Comparison of ENCODE assay signal across 23 cellular contexts in the genomic region with DNA sequence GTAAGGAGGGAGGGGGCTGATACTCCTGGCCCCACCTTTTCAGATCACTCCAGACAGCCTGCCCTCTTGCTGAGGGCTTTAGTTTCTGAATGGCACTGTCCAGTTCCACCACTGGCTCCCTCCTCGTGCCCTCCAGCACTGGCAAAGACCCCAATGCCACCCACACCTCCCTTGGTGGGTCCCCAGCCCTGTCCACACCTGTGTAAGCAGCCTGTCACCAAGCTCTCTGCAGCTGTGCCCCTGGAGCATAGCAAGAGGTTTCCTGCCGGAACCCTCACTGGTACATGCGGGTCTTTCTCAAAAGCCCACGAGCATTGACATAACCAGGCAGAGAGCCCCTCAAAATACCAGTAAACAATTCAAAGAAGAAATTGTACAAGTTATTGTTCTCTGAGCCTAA. TPM values are rescaled to one million over a fixed set of nuclear protein-coding genes. Genes with fewer than 3 reads are reported as not detected.
DNase-seq lines count a peak whose midpoint lies in the region; ATAC-seq and TF ChIP-seq lines count a peak whose summit lies in the region.
"Had no signal": no experiment of that assay in that cellular context is flagged by ENCODE, and none has a peak within 500 bp of the region (broad histone marks: within the 10 kb centered on the region; RNA-seq: fewer than 3 reads in every experiment).

No MANE protein-coding gene starts in this region.

- H2BK12ac ChIP-seq in neuronal stem cell (ENCODE audit: low read length) (no peak overlapping the region), mesenchymal stem cell (ENCODE audit: low read length in 2 of 2) (no peak overlapping the region)

- no peaks in the 10 kb centered on the region for H3K9me3 ChIP-seq in BLaER1
- no peaks in the 10 kb centered on the region for H3K9me3 ChIP-seq in BLaER1 treated with 17β-estradiol and CSF1 and Interleukin-3, amounts not matched to agents 10 nM and 100 nM (replicated peaks in 1 of 11)
- H3K9me3 ChIP-seq in neuronal stem cell (replicated peaks in 1 of 2; ENCODE audit: control insufficient read depth in 2 of 2, insufficient read depth in 1 of 2, low read depth in 1 of 2, low read length in 2 of 2) = no peaks in the 10 kb centered on the region
- no peaks in the 10 kb centered on the region for H3K9me3 ChIP-seq in spleen
- H3K9me3 ChIP-seq in mesenchymal stem cell (ENCODE audit: control insufficient read depth, low read length) = no peaks in the 10 kb centered on the region

- TF ChIP-seq CTCF in spleen (IDR thresholded peaks at IDR 0.05 in 8 of 11, conservative IDR thresholded peaks at IDR 0.05 in 3 of 11) (no peak), omental fat pad (IDR thresholded peaks at IDR 0.05) (no peak)

- no peak overlapping the region for H4K91ac ChIP-seq in neuronal stem cell (ENCODE audit: low read depth, low read length, poor library complexity)
- H4K91ac ChIP-seq in mesenchymal stem cell (ENCODE audit: low read length) = no peak overlapping the region

- DNase-seq in neuronal stem cell (ENCODE audit: low spot score) (no peak), spleen (peak; percentile 40), mesenchymal stem cell (no peak), omental fat pad (ENCODE audit: low spot score) (no peak)
- DNase-seq: Calu3; CD4-positive, alpha-beta T cell; CD8-positive, alpha-beta memory T cell; COR-L47; DMS53; DMS79 treated with DMSO at 0.1 percent for 48 hours; GF-D8; H9 had no signal

- H2AFZ ChIP-seq in neuronal stem cell (ENCODE audit: low read length) = no peak overlapping the region
- H2AFZ ChIP-seq in mesenchymal stem cell (ENCODE audit: low read depth, low read length) = no peak overlapping the region
- H2AFZ ChIP-seq: GM23338 had no signal

- H2BK5ac ChIP-seq in neuronal stem cell (ENCODE audit: low read length) (no peak overlapping the region), mesenchymal stem cell (ENCODE audit: low read depth, low read length, poor library complexity, severe bottlenecking) (no peak overlapping the region)

- peaks cover 2% of the 10 kb centered on the region for H3K79me1 ChIP-seq in neuronal stem cell (ENCODE audit: low read depth, low read length)
- no peaks in the 10 kb centered on the region for H3K79me1 ChIP-seq in mesenchymal stem cell (replicated peaks; ENCODE audit: low read length, poor library complexity, severe bottlenecking)

- intact Hi-C loops in spleen (cut with DNase I; ENCODE audit: low total_unique reads) = loop anchor here (10.0 kb wide), 1 partner anchor 323 kb away; no protein-coding TSS in a partner anchor

- WGBS in neuronal stem cell (ENCODE audit: extremely low coverage in 2 of 2, insufficient read length in 2 of 2, insufficient replicate concordance in 1 of 2), 2 donors = no CpG with 5 or more reads among the region's 4 CpGs
- 53 to 68% (median 61%) methylated on average over 3 to 4 of the region's 4 CpGs for WGBS in spleen, 5 donors
- WGBS in mesenchymal stem cell = 68% methylated on average over 4 of the region's 4 CpGs

- H3K36me3 ChIP-seq in BLaER1 = no peaks in the 10 kb centered on the region
- no peaks in the 10 kb centered on the region for H3K36me3 ChIP-seq in BLaER1 treated with 17β-estradiol and CSF1 and Interleukin-3, amounts not matched to agents 10 nM and 100 nM
- H3K36me3 ChIP-seq in neuronal stem cell (replicated peaks in 1 of 2; ENCODE audit: control insufficient read depth in 2 of 2, insufficient read depth in 2 of 2, low read length in 2 of 2) = no peaks in the 10 kb centered on the region
- no peaks in the 10 kb centered on the region for H3K36me3 ChIP-seq in spleen
- H3K36me3 ChIP-seq in mesenchymal stem cell (ENCODE audit: control insufficient read depth in 1 of 2, insufficient read depth in 2 of 2, low read depth in 1 of 2, low read length in 2 of 2) = no peaks in the 10 kb centered on the region

- H3K4me3 ChIP-seq in BLaER1 = no peak overlapping the region
- H3K4me3 ChIP-seq in BLaER1 treated with 17β-estradiol and CSF1 and Interleukin-3, amounts not matched to agents 10 nM and 100 nM = 0 out of 20 replicates have a peak overlapping the region, but pooled peaks of 1 of the 10 experiments have one; percentile 14
- no peak overlapping the region for H3K4me3 ChIP-seq in neuronal stem cell (ENCODE audit: low read length in 2 of 2)
- H3K4me3 ChIP-seq in spleen = no peak overlapping the region
- H3K4me3 ChIP-seq in mesenchymal stem cell (ENCODE audit: insufficient read depth in 1 of 2, low read depth in 1 of 2, low read length in 2 of 2) = no peak overlapping the region
- H3K4me3 ChIP-seq: GM23338 had no signal

- H3K18ac ChIP-seq in neuronal stem cell (ENCODE audit: low read length) (peak overlapping the region; percentile 36), mesenchymal stem cell (ENCODE audit: low read depth in 1 of 2, low read length in 2 of 2) (no peak overlapping the region)

- H2AK5ac ChIP-seq in neuronal stem cell (ENCODE audit: low read depth, low read length) (no peak overlapping the region), mesenchymal stem cell (ENCODE audit: low read length, severe bottlenecking) (no peak overlapping the region)

- H3K27ac ChIP-seq in BLaER1 (no peak overlapping the region), neuronal stem cell (replicated peaks; ENCODE audit: low read length) (no peak overlapping the region), spleen (no peak overlapping the region), mesenchymal stem cell (ENCODE audit: low read length, poor library complexity, severe bottlenecking) (no peak overlapping the region)
- no peak overlapping the region; a peak in 1 of 22 replicates for H3K27ac ChIP-seq in BLaER1 treated with 17β-estradiol and CSF1 and Interleukin-3, amounts not matched to agents 10 nM and 100 nM

- H3K4ac ChIP-seq in neuronal stem cell (ENCODE audit: low read length) = no peak overlapping the region
- H3K4ac ChIP-seq in mesenchymal stem cell (ENCODE audit: low read depth in 1 of 2, low read length in 2 of 2) = no peak overlapping the region

- peaks cover 17% of the 10 kb centered on the region for H4K20me1 ChIP-seq in BLaER1
- H4K20me1 ChIP-seq in BLaER1 treated with 17β-estradiol and CSF1 and Interleukin-3, amounts not matched to agents 10 nM and 100 nM = peaks cover 0 to 21% (median 13%) of the 10 kb centered on the region in 11 experiments; a peak in 9 of 22 replicates

- no peak overlapping the region for H3K23ac ChIP-seq in neuronal stem cell (ENCODE audit: low read depth, low read length, poor library complexity)
- H3K23ac ChIP-seq in mesenchymal stem cell (ENCODE audit: low read length in 2 of 2) = no peak overlapping the region

- H3K27me3 ChIP-seq in BLaER1 (no peaks in the 10 kb centered on the region), neuronal stem cell (ENCODE audit: control insufficient read depth in 3 of 3, insufficient read depth in 3 of 3, low read depth in 1 of 3, low read length in 3 of 3) (peaks cover 0 to 25% (median 0%) of the 10 kb centered on the region in 3 experiments), spleen (replicated peaks in 1 of 7) (peaks cover 0 to 34% (median 0%) of the 10 kb centered on the region in 7 donors), mesenchymal stem cell (ENCODE audit: control insufficient read depth in 1 of 2, insufficient read depth in 1 of 2, low read length in 2 of 2) (peaks cover 37 to 89% of the 10 kb centered on the region in 2 experiments)
- peaks cover 0 to 8% (median 0%) of the 10 kb centered on the region in 11 experiments; a peak in 4 of 22 replicates for H3K27me3 ChIP-seq in BLaER1 treated with 17β-estradiol and CSF1 and Interleukin-3, amounts not matched to agents 10 nM and 100 nM

- H3K14ac ChIP-seq in neuronal stem cell (ENCODE audit: low read length) (no peak overlapping the region), mesenchymal stem cell (ENCODE audit: low read length in 2 of 2) (no peak overlapping the region)

- H3K4me2 ChIP-seq in BLaER1 = peak overlapping the region; percentile 88
- peak overlapping the region in 10 of 11 experiments; percentile 44 to 94 (median 88); a peak in 20 of 22 replicates for H3K4me2 ChIP-seq in BLaER1 treated with 17β-estradiol and CSF1 and Interleukin-3, amounts not matched to agents 10 nM and 100 nM
- no peak overlapping the region for H3K4me2 ChIP-seq in neuronal stem cell (ENCODE audit: insufficient read depth, low read length, poor library complexity, severe bottlenecking)
- H3K4me2 ChIP-seq in mesenchymal stem cell (ENCODE audit: low read length, poor library complexity, severe bottlenecking) = no peak overlapping the region
- H3K4me2 ChIP-seq: GM23338 had no signal

- no peak for TF ChIP-seq POLR2A in spleen (IDR thresholded peaks at IDR 0.05)

- H3K9ac ChIP-seq in BLaER1 (peak overlapping the region; percentile 13; the same call in 1 of the 2 replicates), neuronal stem cell (ENCODE audit: low read depth, low read length, poor library complexity) (no peak overlapping the region), mesenchymal stem cell (ENCODE audit: low read length) (no peak overlapping the region)
- peak overlapping the region in 4 of 11 experiments; percentile 4 to 30 (median 16); a peak in 2 of 22 replicates for H3K9ac ChIP-seq in BLaER1 treated with 17β-estradiol and CSF1 and Interleukin-3, amounts not matched to agents 10 nM and 100 nM

- no peak for ATAC-seq in omental fat pad (ENCODE audit: low FRiP score)
- ATAC-seq: GM23338, HCT116 had no signal

- H2BK120ac ChIP-seq in neuronal stem cell (ENCODE audit: low read depth, low read length) (no peak overlapping the region), mesenchymal stem cell (ENCODE audit: low read depth, low read length) (no peak overlapping the region)

- H4K8ac ChIP-seq in neuronal stem cell (ENCODE audit: low read depth, low read length) (no peak overlapping the region), mesenchymal stem cell (ENCODE audit: low read length) (no peak overlapping the region)

- H3K4me1 ChIP-seq in BLaER1 = peaks cover 55% of the 10 kb centered on the region
- H3K4me1 ChIP-seq in BLaER1 treated with 17β-estradiol and CSF1 and Interleukin-3, amounts not matched to agents 10 nM and 100 nM = peaks cover 7 to 58% (median 47%) of the 10 kb centered on the region in 10 experiments; a peak in 18 of 20 replicates
- H3K4me1 ChIP-seq in neuronal stem cell (ENCODE audit: control insufficient read depth in 2 of 2, insufficient read depth in 1 of 2, low read depth in 1 of 2, low read length in 2 of 2) = peaks cover 3 to 8% of the 10 kb centered on the region in 2 donors
- H3K4me1 ChIP-seq in spleen = peaks cover 0 to 2% (median 1%) of the 10 kb centered on the region in 6 donors
- peaks cover 2% of the 10 kb centered on the region for H3K4me1 ChIP-seq in mesenchymal stem cell (ENCODE audit: control insufficient read depth, insufficient read depth, low read depth, low read length)

- H2BK15ac ChIP-seq in neuronal stem cell (ENCODE audit: low read length) (no peak overlapping the region), mesenchymal stem cell (ENCODE audit: low read depth, poor library complexity, severe bottlenecking) (no peak overlapping the region)

RNA-seq across cellular contexts. Expression of a gene that starts 17.6 kb away (rescaled TPM):
- polyA plus RNA-seq in neuronal stem cell (2013, experiment 1 of 2) = 32.5 TPM
- 33.9 TPM for polyA plus RNA-seq in neuronal stem cell (2013, experiment 2 of 2)
- total RNA-seq in spleen (1 to 10 TPM in 2 of 7 donors, under 1 TPM in 4, not detected in 1; 0.17 to 2.0 (median 0.86) TPM), omental fat pad (under 1 TPM in 2 of 4 donors, not detected in 2; 0.19 to 0.60 TPM)
- under 1 TPM; 0.02 to 0.11 (median 0.10) TPM for polyA plus RNA-seq in spleen
- 0.07 TPM for polyA plus RNA-seq in mesenchymal stem cell (2013, experiment 1 of 2)
- polyA plus RNA-seq in mesenchymal stem cell (2013, experiment 2 of 2) = 0.01 TPM
- total RNA-seq: CD4-positive, alpha-beta T cell had no signal
- polyA plus RNA-seq: CD14-positive monocyte; CD8-positive, alpha-beta memory T cell had no signal

RNA-seq across cellular contexts. Expression of a gene that starts 31.0 kb away (rescaled TPM):
- not detected for polyA plus RNA-seq in neuronal stem cell (2013, experiment 1 of 2)
- not detected for polyA plus RNA-seq in neuronal stem cell (2013, experiment 2 of 2)
- total RNA-seq in spleen (1 to 10 TPM in 5 of 7 donors, under 1 TPM in 1, not detected in 1; 0.70 to 4.5 (median 3.8) TPM), omental fat pad (1 to 10 TPM in 1 of 4 donors, under 1 TPM in 1, not detected in 2; 0.56 to 1.4 TPM)
- polyA plus RNA-seq in spleen = 1 to 10 TPM in 2 of 3 donors, under 1 TPM in 1; 0.61 to 1.5 (median 1.2) TPM
- polyA plus RNA-seq in mesenchymal stem cell (2013, experiment 1 of 2) = not detected
- not detected for polyA plus RNA-seq in mesenchymal stem cell (2013, experiment 2 of 2)
- total RNA-seq: A172; A673; Calu3; CD4-positive, alpha-beta T cell; CD8-positive, alpha-beta memory T cell; Daoy; G401; GM23338; H4; H9 had no signal
- polyA plus RNA-seq: BJ; CD14-positive monocyte; CD8-positive, alpha-beta memory T cell; GM23338 had no signal

RNA-seq across cellular contexts. Expression of a gene that starts 58.3 kb away (rescaled TPM):
- polyA plus RNA-seq in neuronal stem cell (2013, experiment 1 of 2) = not detected
- not detected for polyA plus RNA-seq in neuronal stem cell (2013, experiment 2 of 2)
- total RNA-seq in spleen (under 1 TPM in 2 of 7 donors, not detected in 5; 0.33 to 0.70 TPM), omental fat pad (not detected)
- polyA plus RNA-seq in spleen = under 1 TPM in 2 of 3 donors, not detected in 1; 0.04 to 0.13 TPM
- not detected for polyA plus RNA-seq in mesenchymal stem cell (2013, experiment 1 of 2)
- polyA plus RNA-seq in mesenchymal stem cell (2013, experiment 2 of 2) = not detected
- total RNA-seq: A172; A673; CD4-positive, alpha-beta T cell; CD8-positive, alpha-beta memory T cell; Daoy; G401; GM23338; H4 had no signal
- polyA plus RNA-seq: BJ; CD14-positive monocyte; CD8-positive, alpha-beta memory T cell; GM23338 had no signal

Comparison
In these comparisons a context has a peak if more than half of its experiments do, and no peak if none do; other contexts are left out.
1. H3K4me2 ChIP-seq: peak in BLaER1 (single experiment) and BLaER1 treated with 17β-estradiol and CSF1 and Interleukin-3, amounts not matched to agents 10 nM and 100 nM (10 of 11); none in neuronal stem cell (single experiment) and mesenchymal stem cell (single experiment).